8 cellular contexts compared by ENCODE assay signal in genomic region chr6:30740993-30741784, GRCh38. TPM values are rescaled to one million over a fixed set of nuclear protein-coding genes. Genes with fewer than 3 reads are reported as not detected.
DNase-seq lines count a peak whose midpoint lies in the region; FAIRE-seq and TF ChIP-seq lines count a peak whose summit lies in the region.

No MANE protein-coding gene starts in this region.

- H3K4me3 Mint-ChIP-seq in Caco-2 (ENCODE audit: unreplicated experiment): peak overlapping the region; percentile 90

- H3K27ac ChIP-seq in RWPE1 (peak overlapping the region; percentile 94), ovary (peak overlapping the region in 1 of 2 donors; percentile 89)

- no peaks in the 10 kb centered on the region for H3K27me3 Mint-ChIP-seq in Caco-2 (ENCODE audit: insufficient read depth, unreplicated experiment)

- peaks cover 73% of the 10 kb centered on the region for H3K36me3 Mint-ChIP-seq in Caco-2 (ENCODE audit: insufficient read depth, unreplicated experiment)

- H3K9me3 Mint-ChIP-seq in Caco-2 (ENCODE audit: unreplicated experiment): no peaks in the 10 kb centered on the region

- H3K4me1 Mint-ChIP-seq in Caco-2 (ENCODE audit: low read depth, unreplicated experiment): peaks cover 28% of the 10 kb centered on the region

- no peak for FAIRE-seq in RCC 7860 (lab: Jason Lieb, UNC)

- intact Hi-C loops in Caco-2 (cut with micrococcal nuclease; ENCODE audit: unreplicated experiment): loop anchor here (5.0 to 10.0 kb wide), 2 partner anchors 51 to 344 kb away; no protein-coding TSS in a partner anchor
- intact Hi-C loops in ovary (cut with DNase I): loop anchor here (5.0 to 10.0 kb wide), 7 partner anchors 36 to 334 kb away; partner anchors contain the start of gene DDR1 (in 3 of the 4)

- CTCF ChIA-PET in Caco-2 (lab: Charles Lee): interaction anchor here (0.9 to 1.4 kb wide), 2 partner anchors 11 to 89 kb away, joined by 3 read pairs; no protein-coding TSS in a partner anchor
- CTCF ChIA-PET in RWPE1 (lab: Yijun Ruan, JAX): interaction anchor here (1.4 kb wide), 2 partner anchors 10 kb away, joined by 6 to 7 read pairs; no protein-coding TSS in a partner anchor

- POLR2A ChIA-PET in Caco-2 (lab: Charles Lee) (no interaction called here), RWPE1 (lab: Yijun Ruan, JAX; ENCODE audit: low non-redundant PET) (interaction anchor here (0.5 to 0.7 kb wide), 3 partner anchors 8 to 24 kb away, joined by 3 to 9 read pairs (median 4); no protein-coding TSS in a partner anchor)

- BruUV-seq in Caco-2 (replicated peaks; lab: Mats Ljungman, UMichigan): no TSS peak

- 70 to 75% (median 71%) methylated on average over 9 of the region's 9 CpGs for WGBS in ovary, 3 donors

- peak overlapping the region; percentile 93 for H3K9ac ChIP-seq in endocrine pancreas (ENCODE audit: control insufficient read depth, insufficient read depth, low read length)

- peaks cover 6% of the 10 kb centered on the region for H3K36me3 ChIP-seq in Caco-2 (ENCODE audit: control insufficient read depth, insufficient read depth, low read length)
- H3K36me3 ChIP-seq in endocrine pancreas (ENCODE audit: control insufficient read depth, insufficient read depth, low read length): peaks cover 4% of the 10 kb centered on the region
- no peaks in the 10 kb centered on the region for H3K36me3 ChIP-seq in ovary

- no peak for TF ChIP-seq EP300 in ovary (IDR thresholded peaks at IDR 0.05)

- H3K4me1 ChIP-seq in Caco-2 (peaks cover 19% of the 10 kb centered on the region), endocrine pancreas (ENCODE audit: control insufficient read depth, insufficient read depth, low read length) (no peaks in the 10 kb centered on the region), ovary (ENCODE audit: insufficient read depth) (peaks cover 7% of the 10 kb centered on the region)

- DNase-seq in Caco-2: no peak
- no peak for DNase-seq in RWPE1 (ENCODE audit: low spot score)
- DNase-seq in ovary: no peak
- DNase-seq in hippocampal formation (lab: John Stamatoyannopoulos, UW): no peak
- no peak for DNase-seq in NCI-H187 treated with DMSO at 0.1 percent for 48 hours (lab: John Stamatoyannopoulos, UW)
- DNase-seq in RCC 7860 (ENCODE audit: low spot score): no peak
- DNase-seq in dedifferentiated amniotic fluid mesenchymal stem cell (ENCODE audit: extremely low spot score): no peak

- peak overlapping the region; percentile 82 for H3K27ac Mint-ChIP-seq in Caco-2 (ENCODE audit: unreplicated experiment)

- TF ChIP-seq POLR2A in ovary (IDR thresholded peaks at IDR 0.05): no peak

- no peaks in the 10 kb centered on the region for H3K9me3 ChIP-seq in Caco-2
- H3K9me3 ChIP-seq in endocrine pancreas (ENCODE audit: control insufficient read depth, low read length): no peaks in the 10 kb centered on the region
- no peaks in the 10 kb centered on the region for H3K9me3 ChIP-seq in ovary

- no peaks in the 10 kb centered on the region for H3K27me3 ChIP-seq in Caco-2 (replicated peaks; ENCODE audit: control insufficient read depth, insufficient read depth, low read length)
- H3K27me3 ChIP-seq in endocrine pancreas (ENCODE audit: control insufficient read depth, insufficient read depth, low read length): no peaks in the 10 kb centered on the region
- H3K27me3 ChIP-seq in ovary: no peaks in the 10 kb centered on the region

- peak overlapping the region; percentile 48 for H3K4me3 ChIP-seq in Caco-2 (ENCODE audit: low read depth, low read length)
- H3K4me3 ChIP-seq in endocrine pancreas (ENCODE audit: control insufficient read depth, insufficient read depth, low read length): peak overlapping the region; percentile 35
- peak overlapping the region; percentile 60 for H3K4me3 ChIP-seq in ovary

- TF ChIP-seq CTCF in Caco-2 (IDR thresholded peaks at IDR 0.05; ENCODE audit: insufficient read depth in 1 of 2, low read depth in 1 of 2, low read length in 1 of 2, severe bottlenecking in 1 of 2, unreplicated experiment in 1 of 2) (no peak), RWPE1 (conservative IDR thresholded peaks at IDR 0.05; ENCODE audit: low read depth) (no peak), ovary (IDR thresholded peaks at IDR 0.05) (no peak)

RNA-seq across cellular contexts. Expression of gene FLOT1, which starts 1.3 kb away (rescaled TPM):
- total RNA-seq in Caco-2 (2022): 101 and 113 TPM in 2 replicates
- total RNA-seq in ovary: 100 to 1,000 TPM in 6 of 7 donors, 10 to 100 TPM in 1; 64.1 to 154 (median 116) TPM
- 100 to 1,000 TPM; 124 to 180 TPM for polyA plus RNA-seq in ovary

RNA-seq across cellular contexts. Expression of gene IER3, which starts 3.2 kb away (rescaled TPM):
- total RNA-seq in Caco-2 (2022) (13.0 and 17.4 TPM in 2 replicates), ovary (100 to 1,000 TPM in 1 of 7 donors, 10 to 100 TPM in 5, 1 to 10 TPM in 1; 9.7 to 221 (median 20.6) TPM)
- polyA plus RNA-seq in ovary: 10 to 100 TPM; 16.1 to 30.6 TPM

RNA-seq across cellular contexts. Expression of gene TUBB, which starts 21.0 kb away (rescaled TPM):
- total RNA-seq in Caco-2 (2022) (742 and 788 TPM in 2 replicates), ovary (100 to 1,000 TPM; 242 to 697 (median 630) TPM)
- polyA plus RNA-seq in ovary: 100 to 1,000 TPM; 370 to 772 TPM

RNA-seq across cellular contexts. Expression of gene MDC1, which starts 24.1 kb away (rescaled TPM):
- total RNA-seq in Caco-2 (2022) (46.6 and 48.6 TPM in 2 replicates), ovary (10 to 100 TPM; 13.1 to 62.5 (median 43.9) TPM)
- 10 to 100 TPM; 20.1 to 39.0 TPM for polyA plus RNA-seq in ovary

RNA-seq across cellular contexts. Expression of gene NRM, which starts 50.4 kb away (rescaled TPM):
- total RNA-seq in Caco-2 (2022): 31.7 and 32.1 TPM in 2 replicates
- total RNA-seq in ovary: 10 to 100 TPM in 5 of 7 donors, 1 to 10 TPM in 2; 3.4 to 23.2 (median 15.3) TPM
- 10 to 100 TPM; 15.3 to 15.4 TPM for polyA plus RNA-seq in ovary
